ENCODE assay signal across 8 cellular contexts in the genomic region with DNA sequence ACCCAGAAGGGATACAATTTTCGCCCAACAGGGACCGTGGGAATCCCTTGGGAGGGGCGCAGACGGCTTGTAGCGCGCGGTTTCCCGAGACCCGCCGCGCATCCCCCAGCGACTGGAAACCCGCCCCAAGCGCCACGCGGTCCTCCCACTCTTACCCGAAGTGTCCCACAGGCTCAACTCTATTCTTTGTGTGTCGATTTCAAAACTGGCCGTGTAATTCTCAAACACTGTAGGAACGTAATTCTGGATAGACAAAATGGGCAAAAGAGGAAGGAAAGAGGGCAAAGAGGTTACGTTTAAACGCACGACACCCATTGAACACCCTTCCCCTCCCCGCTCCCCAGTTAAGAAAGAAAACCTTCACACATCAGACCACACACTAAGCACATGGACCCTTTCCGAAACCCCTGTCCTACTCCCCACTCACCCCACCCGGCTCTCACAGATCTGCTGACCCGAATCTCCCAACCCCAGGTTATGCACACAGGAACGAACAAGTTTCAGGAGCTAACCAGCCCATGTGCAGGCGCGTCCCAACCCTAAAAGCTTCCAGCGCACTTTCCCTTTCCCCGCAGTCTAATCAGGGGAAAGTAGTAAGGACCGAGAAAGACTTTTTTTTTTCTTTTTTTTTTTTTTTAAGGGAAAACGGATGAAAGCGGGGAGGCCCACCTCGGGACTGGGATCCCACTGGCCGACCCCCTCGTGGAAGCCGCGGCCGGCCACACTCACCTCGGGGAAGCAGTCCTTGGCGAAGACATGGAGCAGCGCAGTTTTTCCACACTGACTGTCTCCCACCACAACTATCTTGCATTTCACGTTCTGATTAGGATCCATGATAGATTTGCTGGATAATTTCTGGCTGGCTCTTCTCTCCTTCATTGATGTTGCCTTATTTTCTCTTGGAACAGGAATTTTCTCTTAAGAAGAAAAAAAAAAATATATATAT. TPM values are rescaled to one million over a fixed set of nuclear protein-coding genes. Genes with fewer than 3 reads are reported as not detected.
DNase-seq lines count a peak whose midpoint lies in the region; ATAC-seq and TF ChIP-seq lines count a peak whose summit lies in the region.

No MANE protein-coding gene starts in this region.

- peak overlapping the region; percentile 81 for H3K4me2 ChIP-seq in mammary epithelial cell (ENCODE audit: insufficient read depth, low read depth, low read length)

- H3K9me3 ChIP-seq in mammary epithelial cell (replicated peaks; ENCODE audit: insufficient read depth, low read length), result no peaks in the 10 kb centered on the region
- no peaks in the 10 kb centered on the region for H3K9me3 ChIP-seq in thymus (ENCODE audit: control insufficient read depth)

- H3K9ac ChIP-seq in mammary epithelial cell (ENCODE audit: insufficient read depth, low read length), result peak overlapping the region; percentile 100

- H3K27me3 ChIP-seq in mammary epithelial cell (ENCODE audit: insufficient read depth, low read length) (no peaks in the 10 kb centered on the region), thymus (ENCODE audit: control insufficient read depth, insufficient read depth) (peaks cover 31% of the 10 kb centered on the region)

- no peak for TF ChIP-seq CTCF in mammary epithelial cell (conservative IDR thresholded peaks at IDR 0.05 in 1 of 2, IDR thresholded peaks at IDR 0.05 in 1 of 2; ENCODE audit: extremely low read depth in 1 of 2, insufficient read depth in 1 of 2, low read depth in 1 of 2, low read length in 2 of 2)

- CTCF ChIA-PET in mammary epithelial cell (lab: Charles Lee; ENCODE audit: low non-redundant PET), result interaction anchor here (0.9 kb wide), 1 partner anchor 101 kb away, joined by 5 read pairs; no protein-coding TSS in a partner anchor

- no peaks in the 10 kb centered on the region for H4K20me1 ChIP-seq in mammary epithelial cell (ENCODE audit: insufficient read depth, low read length)

- peak overlapping the region; percentile 85 to 96 (median 93) for H3K4me3 ChIP-seq in mammary epithelial cell (replicated peaks in 1 of 3; ENCODE audit: insufficient read depth in 1 of 3, low read depth in 2 of 3, low read length in 3 of 3)
- H3K4me3 ChIP-seq in thymus (ENCODE audit: low read length), result peak overlapping the region; percentile 29

- intact Hi-C loops in mammary epithelial cell (cut with micrococcal nuclease), result loop anchor here (1.0 to 5.0 kb wide), 9 partner anchors 32 to 890 kb away; no protein-coding TSS in a partner anchor

- H3K79me2 ChIP-seq in mammary epithelial cell (ENCODE audit: insufficient read depth, low read length), result peaks cover 56% of the 10 kb centered on the region

- TSS peak; percentile 82 for BruUV-seq in mammary epithelial cell (replicated peaks; lab: Mats Ljungman, UMichigan)

- in situ Hi-C loops in mammary epithelial cell (cut with MboI; ENCODE audit: low sequenced_read_pairs in 2 of 2), result loop anchor here (5.0 to 25.0 kb wide), 6 partner anchors 40 to 748 kb away; no protein-coding TSS in a partner anchor

- H3K4me1 ChIP-seq in mammary epithelial cell (ENCODE audit: insufficient read depth, low read length) (peaks cover 22% of the 10 kb centered on the region), thymus (ENCODE audit: control insufficient read depth, insufficient read depth, low read length) (no peaks in the 10 kb centered on the region)

- H3K36me3 ChIP-seq in mammary epithelial cell (ENCODE audit: insufficient read depth, low read length) (no peaks in the 10 kb centered on the region), thymus (ENCODE audit: control insufficient read depth, insufficient read depth) (no peaks in the 10 kb centered on the region)

- ATAC-seq in GM19397 (IDR thresholded peaks at IDR 0.05; ENCODE audit: unreplicated experiment) (no peak), HG03135 (IDR thresholded peaks at IDR 0.05; ENCODE audit: unreplicated experiment) (no peak)

- no peak overlapping the region for H2AFZ ChIP-seq in mammary epithelial cell (ENCODE audit: low read depth, low read length)

- H3K27ac ChIP-seq in mammary epithelial cell (ENCODE audit: insufficient read depth, low read depth, low read length), result peak overlapping the region; percentile 99
- H3K27ac ChIP-seq in thymus (ENCODE audit: low read depth), result peak overlapping the region; percentile 66

- DNase-seq in ELF-1 (ENCODE audit: low read depth, low spot score), result peak; percentile 67
- DNase-seq in NCI-H1105 treated with DMSO at 0.1 percent for 48 hours (lab: John Stamatoyannopoulos, UW), result peak; percentile 52
- no peak for DNase-seq in mammary epithelial cell
- peak; percentile 76 for DNase-seq in left kidney (ENCODE audit: low read depth, low spot score)
- no peak for DNase-seq in NK-92 treated with Interleukin-12 subunit alpha and Interleukin-12 subunit beta, amount 100 ng/mL, for 24 hours (lab: John Stamatoyannopoulos, UW)

- dilution Hi-C loops in mammary epithelial cell (cut with HindIII; ENCODE audit: low sequenced_read_pairs), result no loop called here

- WGBS in mammary epithelial cell (ENCODE audit: low coverage, missing lambda C conversion rate), result 2% methylated on average over 25 of the region's 45 CpGs
- WGBS in thymus, result 3% methylated on average over 45 of the region's 45 CpGs

RNA-seq across cellular contexts. Expression of gene RND3, which starts 0.7 kb away (rescaled TPM):
- 100 to 1,000 TPM; 146 to 178 TPM for total RNA-seq in mammary epithelial cell
- polyA plus RNA-seq in mammary epithelial cell (28.6 TPM), thymus (29.9 TPM)
- 243 TPM for polyA minus RNA-seq in mammary epithelial cell

Comparison
In these comparisons a context has a peak if more than half of its experiments do, and no peak if none do; other contexts are left out.
1. DNase-seq: peak in ELF-1 (single experiment), NCI-H1105 treated with DMSO at 0.1 percent for 48 hours (single experiment) and left kidney (single experiment); none in mammary epithelial cell (single experiment) and NK-92 treated with Interleukin-12 subunit alpha and Interleukin-12 subunit beta, amount 100 ng/mL, for 24 hours (single experiment).